ENCODE assay signal across 16 cellular contexts in the genomic region with DNA sequence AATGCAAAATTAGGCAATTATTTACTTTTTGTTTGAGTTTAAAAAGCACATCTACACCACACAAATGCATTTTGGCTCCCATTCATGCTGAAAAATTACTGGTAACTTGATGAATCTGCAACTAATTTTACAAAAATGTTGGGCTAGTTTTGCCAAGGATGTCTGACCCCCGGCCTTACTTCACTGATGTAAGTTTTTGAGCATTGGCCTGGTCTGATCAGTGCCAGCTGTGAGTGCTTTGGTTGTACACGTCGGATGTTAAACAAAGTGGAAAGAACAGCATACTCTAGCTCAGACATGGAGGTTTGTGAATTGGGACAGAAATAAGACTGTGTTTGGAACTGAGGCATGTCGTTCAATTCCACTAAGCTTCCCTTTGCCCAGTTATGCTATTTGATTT.
A peak's percentile ranks its signal among the peaks of the same experiment; 100 is the strongest.
DNase-seq lines count a peak whose midpoint lies in the region; ATAC-seq, FAIRE-seq and TF ChIP-seq lines count a peak whose summit lies in the region.
"Had no signal": no experiment of that assay in that cellular context is flagged by ENCODE, and none has a peak within 500 bp of the region (broad histone marks: within the 10 kb centered on the region; RNA-seq: fewer than 3 reads in every experiment).

No MANE protein-coding gene starts in this region.

- DNase-seq in AG08396 (ENCODE audit: low spot score), result peak; percentile 4
- peak; percentile 94 for DNase-seq in adipocyte (ENCODE audit: low read depth)
- DNase-seq in fibroblast of lung (ENCODE audit: low read depth in 2 of 2), result peak; percentile 56 to 84
- DNase-seq in non-pigmented ciliary epithelial cell (ENCODE audit: low read depth), result peak; percentile 5
- no peak for DNase-seq in D721Med (ENCODE audit: insufficient read length, low spot score)
- DNase-seq in brain microvascular endothelial cell, result no peak
- DNase-seq in sciatic nerve (ENCODE audit: low spot score), result no peak
- DNase-seq in GF-D8 (lab: John Stamatoyannopoulos, UW), result no peak
- DNase-seq: BE2C; CD4-positive, alpha-beta memory T cell; H9; MV-4-11; NCI-H1436; NCI-H2227 treated with DMSO at 0.1 percent for 48 hours; NCI-H526; RPMI8226 had no signal

- H3K9me3 ChIP-seq in adipocyte (ENCODE audit: control insufficient read depth, low read length) (no peaks in the 10 kb centered on the region), fibroblast of lung (ENCODE audit: control insufficient read depth, insufficient read depth, low read depth, low read length) (no peaks in the 10 kb centered on the region)
- H3K9me3 ChIP-seq: BE2C had no signal

- no peak for FAIRE-seq in D721Med (lab: Jason Lieb, UNC)

- H2AFZ ChIP-seq in fibroblast of lung (ENCODE audit: low read length), result no peak overlapping the region

- H3K27ac ChIP-seq in fibroblast of lung (ENCODE audit: insufficient read depth, low read length) (no peak overlapping the region), brain microvascular endothelial cell (no peak overlapping the region)

- no peak overlapping the region for H3K4me2 ChIP-seq in fibroblast of lung (ENCODE audit: extremely low read depth, insufficient read depth, low read length)

- H3K79me2 ChIP-seq in fibroblast of lung (ENCODE audit: control insufficient read depth, insufficient read depth, low read length), result no peaks in the 10 kb centered on the region

- no peak for ATAC-seq in sciatic nerve

- H3K9ac ChIP-seq in adipocyte (ENCODE audit: low read length) (no peak overlapping the region), fibroblast of lung (ENCODE audit: insufficient read depth, low read length) (no peak overlapping the region)

- in situ Hi-C loops in brain microvascular endothelial cell (cut with HindIII; ENCODE audit: low pct_ligation_motif_present, low sequenced_read_pairs), result no loop called here

- H3K27me3 ChIP-seq in adipocyte (replicated peaks; ENCODE audit: control insufficient read depth, insufficient read depth, low read length) (no peaks in the 10 kb centered on the region), fibroblast of lung (ENCODE audit: control insufficient read depth, insufficient read depth, low read length) (no peaks in the 10 kb centered on the region), brain microvascular endothelial cell (replicated peaks) (no peaks in the 10 kb centered on the region)
- H3K27me3 ChIP-seq: BE2C had no signal

- H4K20me1 ChIP-seq in fibroblast of lung (ENCODE audit: control insufficient read depth, extremely low read depth, insufficient read depth, low read length), result no peaks in the 10 kb centered on the region

- TF ChIP-seq CTCF in fibroblast of lung (conservative IDR thresholded peaks at IDR 0.05 in 1 of 2, IDR thresholded peaks at IDR 0.05 in 1 of 2; ENCODE audit: low read depth in 1 of 2, low read length in 2 of 2) (no peak), D721Med (IDR thresholded peaks at IDR 0.05; ENCODE audit: insufficient read depth, missing control alignments) (no peak), brain microvascular endothelial cell (IDR thresholded peaks at IDR 0.05; ENCODE audit: low read depth, low read length, missing control alignments) (no peak)

- H3K4me3 ChIP-seq in adipocyte (ENCODE audit: low read length) (no peak overlapping the region), fibroblast of lung (replicated peaks in 1 of 4; ENCODE audit: control extremely low read depth in 1 of 4, insufficient read depth in 1 of 4, low read depth in 3 of 4, low read length in 4 of 4) (no peak overlapping the region), brain microvascular endothelial cell (ENCODE audit: low read depth, low read length) (no peak overlapping the region)

- intact Hi-C loops in sciatic nerve (cut with DNase I), result no loop called here

- H3K4me1 ChIP-seq in adipocyte (ENCODE audit: control insufficient read depth, insufficient read depth, low read length), result no peaks in the 10 kb centered on the region
- no peaks in the 10 kb centered on the region for H3K4me1 ChIP-seq in fibroblast of lung (ENCODE audit: control insufficient read depth, extremely low read depth, insufficient read depth, low read length)
- H3K4me1 ChIP-seq: BE2C had no signal

- H3K36me3 ChIP-seq in adipocyte (ENCODE audit: control insufficient read depth, insufficient read depth, low read length, severe bottlenecking) (no peaks in the 10 kb centered on the region), fibroblast of lung (ENCODE audit: control insufficient read depth, insufficient read depth, low read length) (no peaks in the 10 kb centered on the region), brain microvascular endothelial cell (replicated peaks) (no peaks in the 10 kb centered on the region)
- H3K36me3 ChIP-seq: BE2C had no signal

Comparison
In these comparisons a context has a peak if more than half of its experiments do, and no peak if none do; other contexts are left out.
1. DNase-seq: peak in AG08396 (single experiment), adipocyte (single experiment), fibroblast of lung (2 of 2) and non-pigmented ciliary epithelial cell (single experiment); none in D721Med (single experiment), brain microvascular endothelial cell (single experiment), sciatic nerve (single experiment) and GF-D8 (single experiment).